Comparison of ENCODE assay signal across 9 cellular contexts in genomic region chr10:113025487-113025886, GRCh38.
"Had no signal": no experiment of that assay in that cellular context is flagged by ENCODE, and none has a peak within 500 bp of the region (broad histone marks: within the 10 kb centered on the region; RNA-seq: fewer than 3 reads in every experiment).

No MANE protein-coding gene starts in this region.

- FAIRE-seq: H1, H54, HepG2, K562 had no signal

- DNase-seq: H9, HCEC 1CT, HFFc6, IMR-90, KG1 had no signal

- ATAC-seq: HepG2, K562 had no signal

- H3K4me3 Mint-ChIP-seq: H9, HFFc6 had no signal

- H3K4me3 ChIP-seq: K562 had no signal

- H3K9me3 Mint-ChIP-seq: H9, HFFc6 had no signal

- H3K27ac Mint-ChIP-seq: HFFc6 had no signal
